8 cellular contexts compared by ENCODE assay signal in genomic region chr17:48051706-48052486, GRCh38. TPM values are rescaled to one million over a fixed set of nuclear protein-coding genes. Genes with fewer than 3 reads are reported as not detected.
DNase-seq lines count a peak whose midpoint lies in the region; ATAC-seq and TF ChIP-seq lines count a peak whose summit lies in the region.

No MANE protein-coding gene starts in this region.

- H3K4me1 ChIP-seq in adipocyte (ENCODE audit: control insufficient read depth, insufficient read depth, low read length) (peaks cover 59% of the 10 kb centered on the region), left ventricle myocardium inferior (peaks cover 90% of the 10 kb centered on the region)

- H3K4me3 ChIP-seq in adipocyte (ENCODE audit: low read length) (peak overlapping the region; percentile 99), left ventricle myocardium inferior (peak overlapping the region; percentile 76), skin epidermis (peak overlapping the region in 2 of 7 experiments; percentile 15 to 18)

- H3K27me3 ChIP-seq in adipocyte (replicated peaks; ENCODE audit: control insufficient read depth, insufficient read depth, low read length) (no peaks in the 10 kb centered on the region), left ventricle myocardium inferior (ENCODE audit: low read depth) (no peaks in the 10 kb centered on the region)

- H3K36me3 Mint-ChIP-seq in activated naive CD4-positive, alpha-beta T cell treated with anti-CD3 and anti-CD28 coated beads, Interleukin-2, amount 50 U/mL, for 24 hours: peaks cover 25% of the 10 kb centered on the region

- H3K27ac Mint-ChIP-seq in activated naive CD4-positive, alpha-beta T cell treated with anti-CD3 and anti-CD28 coated beads, Interleukin-2, amount 50 U/mL, for 24 hours: no peak overlapping the region

- ATAC-seq in GM21529 (IDR thresholded peaks at IDR 0.05; ENCODE audit: unreplicated experiment) (no peak), HG03378 (IDR thresholded peaks at IDR 0.05; ENCODE audit: unreplicated experiment) (no peak)

- TF ChIP-seq CTCF in left ventricle myocardium inferior (IDR thresholded peaks at IDR 0.05; ENCODE audit: borderline replicate concordance): peak; percentile 46

- H3K27me3 Mint-ChIP-seq in activated naive CD4-positive, alpha-beta T cell treated with anti-CD3 and anti-CD28 coated beads, Interleukin-2, amount 50 U/mL, for 24 hours: no peaks in the 10 kb centered on the region

- H3K4me3 Mint-ChIP-seq in activated naive CD4-positive, alpha-beta T cell treated with anti-CD3 and anti-CD28 coated beads, Interleukin-2, amount 50 U/mL, for 24 hours: peak overlapping the region; percentile 100

- H3K9me3 ChIP-seq in adipocyte (ENCODE audit: control insufficient read depth, low read length) (no peaks in the 10 kb centered on the region), left ventricle myocardium inferior (replicated peaks) (no peaks in the 10 kb centered on the region)

- peak overlapping the region; percentile 99 for H3K9ac ChIP-seq in adipocyte (ENCODE audit: low read length)

- intact Hi-C loops in left ventricle myocardium inferior (cut with micrococcal nuclease): no loop called here

- no peak for DNase-seq in activated naive CD4-positive, alpha-beta T cell treated with anti-CD3 and anti-CD28 coated beads, Interleukin-2, amount 50 U/mL, for 16 hours
- DNase-seq in adipocyte (ENCODE audit: low read depth) (peak; percentile 93), left ventricle myocardium inferior (peak; percentile 74)
- DNase-seq in stimulated activated CD4-positive, alpha-beta T cell treated with anti-CD3 and anti-CD28 coated beads, Interleukin-2, amount 100 ng/mL, for 48 hours: no peak

- H3K9me3 Mint-ChIP-seq in activated naive CD4-positive, alpha-beta T cell treated with anti-CD3 and anti-CD28 coated beads, Interleukin-2, amount 50 U/mL, for 24 hours: no peaks in the 10 kb centered on the region

- H3K36me3 ChIP-seq in adipocyte (ENCODE audit: control insufficient read depth, insufficient read depth, low read length, severe bottlenecking): peaks cover 17% of the 10 kb centered on the region
- peaks cover 28% of the 10 kb centered on the region for H3K36me3 ChIP-seq in left ventricle myocardium inferior

- H3K27ac ChIP-seq in left ventricle myocardium inferior (replicated peaks) (peak overlapping the region; percentile 97), skin epidermis (peak overlapping the region in 20 of 21 experiments; percentile 17 to 98 (median 94))

- H3K4me1 Mint-ChIP-seq in activated naive CD4-positive, alpha-beta T cell treated with anti-CD3 and anti-CD28 coated beads, Interleukin-2, amount 50 U/mL, for 24 hours: peaks cover 65% of the 10 kb centered on the region

RNA-seq across cellular contexts. Expression of gene NFE2L1, which starts 3.7 kb away (rescaled TPM):
- 895 TPM for total RNA-seq in left ventricle myocardium inferior

RNA-seq across cellular contexts. Expression of gene COPZ2, which starts 14.3 kb away (rescaled TPM):
- 50.6 TPM for total RNA-seq in left ventricle myocardium inferior

RNA-seq across cellular contexts. Expression of gene CBX1, which starts 49.4 kb away (rescaled TPM):
- 33.0 TPM for total RNA-seq in left ventricle myocardium inferior

RNA-seq across cellular contexts. Expression of gene SNX11, which starts 55.7 kb away (rescaled TPM):
- total RNA-seq in left ventricle myocardium inferior: 11.3 TPM

Comparison
In these comparisons a context has a peak if more than half of its experiments do, and no peak if none do; other contexts are left out.
1. DNase-seq: peak in adipocyte (single experiment) and left ventricle myocardium inferior (single experiment); none in activated naive CD4-positive, alpha-beta T cell treated with anti-CD3 and anti-CD28 coated beads, Interleukin-2, amount 50 U/mL, for 16 hours (single experiment) and stimulated activated CD4-positive, alpha-beta T cell treated with anti-CD3 and anti-CD28 coated beads, Interleukin-2, amount 100 ng/mL, for 48 hours (0 of 2).